9 cellular contexts compared by ENCODE assay signal in the genomic region with DNA sequence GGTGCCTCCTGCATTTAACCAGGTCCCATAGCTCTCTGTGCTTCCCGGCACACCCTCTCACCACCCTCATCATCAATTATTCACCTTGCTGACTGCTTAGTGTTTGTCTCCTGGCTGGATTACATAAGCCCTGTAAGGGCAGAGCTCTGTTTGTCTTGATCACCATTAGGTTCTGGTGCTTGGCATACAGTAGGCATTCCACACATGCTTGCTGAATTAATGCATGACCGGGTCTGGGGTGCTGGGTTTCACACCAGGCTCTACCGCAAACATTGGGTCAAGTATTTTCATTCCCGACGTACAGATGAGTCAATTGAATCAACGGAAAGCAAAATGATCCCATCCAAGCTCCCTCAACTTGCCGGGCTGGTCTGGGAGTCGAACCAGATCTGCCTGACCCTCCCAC. TPM values are rescaled to one million over a fixed set of nuclear protein-coding genes. Genes with fewer than 3 reads are reported as not detected.
A peak's percentile ranks its signal among the peaks of the same experiment; 100 is the strongest.
DNase-seq lines count a peak whose midpoint lies in the region; ATAC-seq and TF ChIP-seq lines count a peak whose summit lies in the region.
"Had no signal": no experiment of that assay in that cellular context is flagged by ENCODE, and none has a peak within 500 bp of the region (broad histone marks: within the 10 kb centered on the region; RNA-seq: fewer than 3 reads in every experiment).

No MANE protein-coding gene starts in this region.

- no peak for TF ChIP-seq CTCF in HL-60 (IDR thresholded peaks at IDR 0.05; ENCODE audit: insufficient read depth, low read length)

- H3K27ac Mint-ChIP-seq in activated naive CD4-positive, alpha-beta T cell treated with anti-CD3 and anti-CD28 coated beads, Interleukin-2, amount 50 U/mL, for 72 hours, result peak overlapping the region; percentile 90 to 99

- H3K36me3 Mint-ChIP-seq in activated naive CD4-positive, alpha-beta T cell treated with anti-CD3 and anti-CD28 coated beads, Interleukin-2, amount 50 U/mL, for 72 hours, result peaks cover 0 to 26% of the 10 kb centered on the region in 2 donors

- H3K27ac ChIP-seq in BLaER1 treated with 17β-estradiol and CSF1 and Interleukin-3, amounts not matched to agents 10 nM and 100 nM, result peak overlapping the region; percentile 91 to 99 (median 97)
- H3K27ac ChIP-seq in HL-60 (replicated peaks) (peak overlapping the region; percentile 83), layer of hippocampus (ENCODE audit: low read depth, low read length) (peak overlapping the region; percentile 57)
- H3K27ac ChIP-seq: cardiac muscle cell had no signal

- peak overlapping the region; percentile 82 to 100 (median 94) for H3K4me2 ChIP-seq in BLaER1 treated with 17β-estradiol and CSF1 and Interleukin-3, amounts not matched to agents 10 nM and 100 nM

- H4K20me1 ChIP-seq in BLaER1 treated with 17β-estradiol and CSF1 and Interleukin-3, amounts not matched to agents 10 nM and 100 nM, result peaks cover 5 to 34% (median 12%) of the 10 kb centered on the region in 11 experiments; a peak in 14 of 22 replicates

- peak; percentile 14 to 34 for ATAC-seq in activated naive CD4-positive, alpha-beta T cell treated with anti-CD3 and anti-CD28 coated beads, Interleukin-2, amount 50 U/mL, for 72 hours
- ATAC-seq in GM21528 (IDR thresholded peaks at IDR 0.05; ENCODE audit: low FRiP score, unreplicated experiment), result no peak

- no peak for DNase-seq in HL-60 (ENCODE audit: low read depth in 1 of 2, low spot score in 1 of 2)
- DNase-seq in activated naive CD4-positive, alpha-beta T cell treated with anti-CD3 and anti-CD28 coated beads, Interleukin-2, amount 50 U/mL, for 72 hours (ENCODE audit: low spot score in 2 of 2), result peak in 1 of 2 donors; percentile 18
- no peak for DNase-seq in NCI-H2171 treated with DMSO at 0.1 percent for 48 hours (lab: John Stamatoyannopoulos, UW)
- no peak for DNase-seq in NCI-H1694 treated with DMSO at 0.1 percent for 48 hours (lab: John Stamatoyannopoulos, UW)
- DNase-seq in activated gamma-delta T cell treated with Interleukin-2 at 50 U/mL for 16 hours, result no peak

- peak overlapping the region; percentile 46 to 68 (median 54) for H3K4me3 ChIP-seq in BLaER1 treated with 17β-estradiol and CSF1 and Interleukin-3, amounts not matched to agents 10 nM and 100 nM
- peak overlapping the region; percentile 25 for H3K4me3 ChIP-seq in HL-60 (replicated peaks; ENCODE audit: insufficient read depth, low read length)
- H3K4me3 ChIP-seq: cardiac muscle cell had no signal

- H3K9ac ChIP-seq in BLaER1 treated with 17β-estradiol and CSF1 and Interleukin-3, amounts not matched to agents 10 nM and 100 nM, result peak overlapping the region; percentile 86 to 92 (median 89)

- peaks cover 72 to 89% (median 87%) of the 10 kb centered on the region in 10 experiments for H3K4me1 ChIP-seq in BLaER1 treated with 17β-estradiol and CSF1 and Interleukin-3, amounts not matched to agents 10 nM and 100 nM

- H3K27me3 ChIP-seq in BLaER1 treated with 17β-estradiol and CSF1 and Interleukin-3, amounts not matched to agents 10 nM and 100 nM, result no peaks in the 10 kb centered on the region
- H3K27me3 ChIP-seq in HL-60 (ENCODE audit: insufficient read depth, poor library complexity, severe bottlenecking), result no peaks in the 10 kb centered on the region
- H3K27me3 ChIP-seq in layer of hippocampus (ENCODE audit: control insufficient read depth, insufficient read depth, low read length), result peaks cover 6% of the 10 kb centered on the region
- H3K27me3 ChIP-seq: cardiac muscle cell had no signal

- H3K9me3 ChIP-seq in BLaER1 treated with 17β-estradiol and CSF1 and Interleukin-3, amounts not matched to agents 10 nM and 100 nM (replicated peaks in 1 of 11), result peaks cover 0 to 4% (median under 1%) of the 10 kb centered on the region in 11 experiments; a peak in 5 of 22 replicates

- H3K36me3 ChIP-seq in BLaER1 treated with 17β-estradiol and CSF1 and Interleukin-3, amounts not matched to agents 10 nM and 100 nM, result peaks cover 16 to 35% (median 28%) of the 10 kb centered on the region in 11 experiments
- H3K36me3 ChIP-seq: cardiac muscle cell had no signal

- H3K9me3 Mint-ChIP-seq in activated naive CD4-positive, alpha-beta T cell treated with anti-CD3 and anti-CD28 coated beads, Interleukin-2, amount 50 U/mL, for 72 hours, result no peaks in the 10 kb centered on the region

RNA-seq across cellular contexts. Expression of a gene that starts 28.5 kb away (rescaled TPM):
- 100 to 1,000 TPM in 1 of 2 donors, 10 to 100 TPM in 1; 81.5 to 121 TPM for total RNA-seq in activated naive CD4-positive, alpha-beta T cell treated with anti-CD3 and anti-CD28 coated beads, Interleukin-2, amount 50 U/mL, for 72 hours
- total RNA-seq: cardiac muscle cell had no signal

RNA-seq across cellular contexts. Expression of a gene that starts 33.8 kb away (rescaled TPM):
- 10 to 100 TPM; 16.4 to 33.0 TPM for total RNA-seq in activated naive CD4-positive, alpha-beta T cell treated with anti-CD3 and anti-CD28 coated beads, Interleukin-2, amount 50 U/mL, for 72 hours
